Comparison of ENCODE assay signal across 20 cellular contexts in genomic region chr10:86779267-86780017, GRCh38. TPM values are rescaled to one million over a fixed set of nuclear protein-coding genes. Genes with fewer than 3 reads are reported as not detected.
A peak's percentile ranks its signal among the peaks of the same experiment; 100 is the strongest.
DNase-seq lines count a peak whose midpoint lies in the region; ATAC-seq, FAIRE-seq and TF ChIP-seq lines count a peak whose summit lies in the region.
"Had no signal": no experiment of that assay in that cellular context is flagged by ENCODE, and none has a peak within 500 bp of the region (broad histone marks: within the 10 kb centered on the region; RNA-seq: fewer than 3 reads in every experiment).

No MANE protein-coding gene starts in this region.

- no peak for FAIRE-seq in HepG2 (lab: Jason Lieb, UNC)
- FAIRE-seq: kidney had no signal

- H3K9me3 Mint-ChIP-seq in HFFc6 (no peaks in the 10 kb centered on the region), chondrocyte (ENCODE audit: low read depth) (peaks cover 9% of the 10 kb centered on the region)
- H3K9me3 Mint-ChIP-seq: dendritic cell treated with granulocyte-macrophage colony-stimulating factor and Interleukin-4, amounts not matched to agents 40 ng/mL and 50 ng/mL, for 4 days had no signal

- H3K4me3 ChIP-seq in ACC112 (ENCODE audit: low read depth, low read length) = peak overlapping the region; percentile 14; the same call in 1 of the 2 replicates
- H3K4me3 ChIP-seq in HepG2 (replicated peaks in 1 of 3; ENCODE audit: insufficient read depth in 1 of 3, low read depth in 2 of 3, low read length in 3 of 3) = no peak overlapping the region
- H3K4me3 ChIP-seq in upper lobe of left lung = no peak overlapping the region

- TF ChIP-seq EP300 in HepG2 (IDR thresholded peaks at IDR 0.05; ENCODE audit: low read depth in 2 of 2, low read length in 2 of 2) (no peak), HepG2 (CRISPR knock-in tag; IDR thresholded peaks at IDR 0.05; ENCODE audit: borderline replicate concordance) (no peak), upper lobe of left lung (IDR thresholded peaks at IDR 0.05) (no peak)

- H3K9me3 ChIP-seq in HepG2 (ENCODE audit: low read length) (no peaks in the 10 kb centered on the region), upper lobe of left lung (no peaks in the 10 kb centered on the region)

- H3K4me2 ChIP-seq in HepG2 (ENCODE audit: low read depth, low read length) = no peak overlapping the region

- H3K27me3 Mint-ChIP-seq in HFFc6 (ENCODE audit: insufficient read depth) = no peaks in the 10 kb centered on the region; the same call in 1 of the 2 replicates
- no peaks in the 10 kb centered on the region for H3K27me3 Mint-ChIP-seq in chondrocyte (ENCODE audit: low read depth)
- H3K27me3 Mint-ChIP-seq: activated CD8-positive, alpha-beta memory T cell treated with anti-CD3 and anti-CD28 coated beads, Interleukin-2, amount 10 ng/mL, durations not matched to agents 7 days and 5 days had no signal

- DNase-seq in HFFc6 (peak; percentile 47), chondrocyte (ENCODE audit: low spot score) (no peak), HepG2 (ENCODE audit: low spot score) (no peak), CD1c-positive myeloid dendritic cell (ENCODE audit: extremely low spot score) (no peak), upper lobe of left lung (no peak), head of caudate nucleus (no peak)
- DNase-seq: activated CD4-positive, alpha-beta T cell treated with anti-CD3 and anti-CD28 coated beads for 1 hour; activated CD8-positive, alpha-beta memory T cell treated with anti-CD3 and anti-CD28 coated beads, Interleukin-2, amount 10 ng/mL, durations not matched to agents 7 days and 5 days; activated effector memory CD4-positive, alpha-beta T cell treated with anti-CD3 and anti-CD28 coated beads, Interleukin-2, amount 50 U/mL, for 16 hours; CD4-positive, CD25-positive, alpha-beta regulatory T cell; DMS79; kidney; mesendoderm; natural killer cell; NCI-H69; posterior cingulate gyrus had no signal

- peaks cover 58% of the 10 kb centered on the region for H3K4me1 Mint-ChIP-seq in HFFc6 (ENCODE audit: low read depth)
- H3K4me1 Mint-ChIP-seq in chondrocyte (ENCODE audit: low read depth) = peaks cover 47% of the 10 kb centered on the region

- POLR2A ChIA-PET in HepG2 (lab: Yijun Ruan, JAX) = no interaction called here

- H3K36me3 ChIP-seq in ACC112 (ENCODE audit: insufficient read depth, low read length) (no peaks in the 10 kb centered on the region), HepG2 (replicated peaks in 1 of 2; ENCODE audit: control insufficient read depth in 1 of 2, insufficient read depth in 2 of 2, low read length in 2 of 2) (0 out of 5 replicates have a peak, but pooled peaks cover 0 to 3% of the 10 kb centered on the region in 2 experiments), upper lobe of left lung (no peaks in the 10 kb centered on the region)

- in situ Hi-C loops in HepG2 (cut with HindIII; ENCODE audit: extremely low pct_ligation_motif_present, low pct_unique_long_range_greater_than_20kb) = no loop called here

- 82% methylated on average over 5 of the region's 5 CpGs for WGBS in HepG2 (ENCODE audit: low lambda C conversion rate)
- 66 to 71% methylated on average over 5 of the region's 5 CpGs for WGBS in upper lobe of left lung, 2 donors

- H3K79me2 ChIP-seq in ACC112 (ENCODE audit: control insufficient read depth, insufficient read depth, low read length, unreplicated experiment) = peaks cover 74% of the 10 kb centered on the region
- peaks cover 77% of the 10 kb centered on the region for H3K79me2 ChIP-seq in HepG2 (ENCODE audit: insufficient read depth, low read length)

- H3K4me3 Mint-ChIP-seq in HFFc6 (0 out of 2 replicates have a peak overlapping the region, but pooled peaks have one; percentile 4), chondrocyte (ENCODE audit: unreplicated experiment) (no peak overlapping the region)
- H3K4me3 Mint-ChIP-seq: activated CD8-positive, alpha-beta memory T cell treated with anti-CD3 and anti-CD28 coated beads, Interleukin-2, amount 10 ng/mL, durations not matched to agents 7 days and 5 days; CD4-positive, CD25-positive, alpha-beta regulatory T cell; dendritic cell treated with granulocyte-macrophage colony-stimulating factor and Interleukin-4, amounts not matched to agents 40 ng/mL and 50 ng/mL, for 4 days; natural killer cell had no signal

- TF ChIP-seq POLR2A in HepG2 (IDR thresholded peaks at IDR 0.05; ENCODE audit: insufficient read depth in 1 of 2, low read depth in 2 of 2, low read length in 2 of 2) = no peak
- TF ChIP-seq POLR2A in upper lobe of left lung (IDR thresholded peaks at IDR 0.05) = no peak
- no peak for TF ChIP-seq POLR2A in GM18505 (IDR thresholded peaks at IDR 0.05; ENCODE audit: borderline replicate concordance, extremely low read depth, insufficient read depth, insufficient read length)

- no TSS peak for BruUV-seq in HepG2 (replicated peaks; lab: Mats Ljungman, UMichigan)

- H3K4me1 ChIP-seq in ACC112 (ENCODE audit: control insufficient read depth, insufficient read depth, low read length, unreplicated experiment) = peaks cover 22% of the 10 kb centered on the region
- H3K4me1 ChIP-seq in HepG2 (ENCODE audit: insufficient read depth, low read length) = peaks cover 32% of the 10 kb centered on the region
- peaks cover 0 to 8% (median 4%) of the 10 kb centered on the region in 4 donors for H3K4me1 ChIP-seq in upper lobe of left lung

- no peak overlapping the region for H3K9ac ChIP-seq in HepG2 (ENCODE audit: insufficient read depth, low read depth, low read length)

- peaks cover 28% of the 10 kb centered on the region for H4K20me1 ChIP-seq in HepG2 (ENCODE audit: insufficient read depth, low read length)

- no peak for ATAC-seq in HepG2
- ATAC-seq in upper lobe of left lung (ENCODE audit: low FRiP score in 2 of 2) = no peak
- ATAC-seq in GM18505 (IDR thresholded peaks at IDR 0.05; ENCODE audit: unreplicated experiment) = no peak
- ATAC-seq: activated CD8-positive, alpha-beta memory T cell treated with anti-CD3 and anti-CD28 coated beads, Interleukin-2, amount 10 ng/mL, durations not matched to agents 7 days and 5 days; natural killer cell had no signal

- intact Hi-C loops in HepG2 (cut with micrococcal nuclease; ENCODE audit: unreplicated experiment) = no loop called here
- intact Hi-C loops in head of caudate nucleus (cut with DNase I) = no loop called here

- H3K36me3 Mint-ChIP-seq in HFFc6 (ENCODE audit: low read depth) (peaks cover 30% of the 10 kb centered on the region), chondrocyte (ENCODE audit: low read depth) (no peaks in the 10 kb centered on the region)
- H3K36me3 Mint-ChIP-seq: CD4-positive, CD25-positive, alpha-beta regulatory T cell; natural killer cell had no signal

- H3K27ac ChIP-seq in ACC112 (ENCODE audit: low read depth, low read length) = peak overlapping the region; percentile 28
- no peak overlapping the region for H3K27ac ChIP-seq in HepG2 (ENCODE audit: extremely low read length, insufficient read depth, low read length)
- H3K27ac ChIP-seq in upper lobe of left lung = no peak overlapping the region
- H3K27ac ChIP-seq: 22Rv1 had no signal

- TF ChIP-seq RAD21 in HepG2 (CRISPR knock-in tag; IDR thresholded peaks at IDR 0.05) = no peak

- H3K27me3 ChIP-seq in ACC112 (ENCODE audit: insufficient read depth, low read length) (no peaks in the 10 kb centered on the region), HepG2 (ENCODE audit: control insufficient read depth in 1 of 2, insufficient read depth in 2 of 2, low read length in 2 of 2) (no peaks in the 10 kb centered on the region), upper lobe of left lung (no peaks in the 10 kb centered on the region)

- TF ChIP-seq CTCF in HFFc6 (IDR thresholded peaks at IDR 0.05) = no peak
- TF ChIP-seq CTCF in chondrocyte (IDR thresholded peaks at IDR 0.05) = no peak
- TF ChIP-seq CTCF in HepG2 (CRISPR knock-in tag; IDR thresholded peaks at IDR 0.05) = no peak
- TF ChIP-seq CTCF in upper lobe of left lung (IDR thresholded peaks at IDR 0.05) = no peak

- CTCF ChIA-PET in HepG2 (lab: Yijun Ruan, JAX; ENCODE audit: low intra/inter-chr PET ratio, low total read pairs) = no interaction called here

- H3K27ac Mint-ChIP-seq in HFFc6 (peak overlapping the region; percentile 54), chondrocyte (ENCODE audit: unreplicated experiment) (peak overlapping the region; percentile 50)
- H3K27ac Mint-ChIP-seq: activated CD8-positive, alpha-beta memory T cell treated with anti-CD3 and anti-CD28 coated beads, Interleukin-2, amount 10 ng/mL, durations not matched to agents 7 days and 5 days; dendritic cell treated with granulocyte-macrophage colony-stimulating factor and Interleukin-4, amounts not matched to agents 40 ng/mL and 50 ng/mL, for 4 days; natural killer cell had no signal

- H2AFZ ChIP-seq in ACC112 (ENCODE audit: low read length, unreplicated experiment) (no peak overlapping the region), HepG2 (ENCODE audit: low read length) (no peak overlapping the region)

TF ChIP-seq in HepG2, 621 proteins besides CTCF, POLR2A, EP300 and RAD21 (continues in another document):
- peak; percentile 91 for TF ChIP-seq ZNF121 (CRISPR knock-in tag; IDR thresholded peaks at IDR 0.05)

RNA-seq across cellular contexts. Expression of gene BMPR1A, which starts 23.0 kb away (rescaled TPM):
- 10 to 100 TPM; 41.9 to 50.5 (median 46.6) TPM for total RNA-seq in HFFc6 (2021; fragmentation: NEBNext Ultra II Directional; extraction: Animal tissue kit (Norgen Biotek cat#: 25700))
- total RNA-seq in chondrocyte (67.2 to 79.7 TPM (median 74.2 TPM) in 3 replicates), HepG2 (2016; rRNA removed; fragmentation: Illumina TruSeq; extraction: Trizol) (42.3 and 44.2 TPM in 2 replicates), upper lobe of left lung (10 to 100 TPM; 12.9 to 37.4 (median 30.6) TPM)
- 35.3 and 37.2 TPM in 2 replicates for total RNA-seq in HepG2 (2016; cell fraction: cytosol; rRNA removed; fragmentation: Illumina TruSeq; extraction: Trizol; ENCODE audit: low read depth)
- total RNA-seq in HepG2 (2016; cell fraction: insoluble cytoplasmic fraction; rRNA removed; fragmentation: Illumina TruSeq; extraction: Trizol) = 42.9 and 46.8 TPM in 2 replicates
- total RNA-seq in HepG2 (2016; cell fraction: membrane; rRNA removed; fragmentation: Illumina TruSeq; extraction: Trizol) = 43.0 and 44.0 TPM in 2 replicates
- 41.8 TPM in 2 replicates for total RNA-seq in HepG2 (2016; cell fraction: nucleus; rRNA removed; fragmentation: Illumina TruSeq; extraction: Trizol)
- polyA plus RNA-seq in HepG2 (2011; rRNA removed) = 16.6 and 17.8 TPM in 2 replicates
- polyA plus RNA-seq in HepG2 (2011; cell fraction: cytosol; rRNA removed) = 8.6 and 14.5 TPM in 2 replicates
- 8.2 and 8.9 TPM in 2 replicates for polyA plus RNA-seq in HepG2 (2011; cell fraction: nucleus; rRNA removed)
- 17.2 and 19.3 TPM in 2 replicates for polyA plus RNA-seq in HepG2 (2012)
- polyA plus RNA-seq in HepG2 (2016; cell fraction: cytosol; fragmentation: Illumina TruSeq; extraction: Trizol; ENCODE audit: low read depth) = 3.5 and 3.9 TPM in 2 replicates
- polyA plus RNA-seq in HepG2 (2016; cell fraction: insoluble cytoplasmic fraction; fragmentation: Illumina TruSeq; extraction: Trizol; ENCODE audit: low read depth) = 20.6 and 27.9 TPM in 2 replicates
- polyA plus RNA-seq in HepG2 (2016; cell fraction: membrane; fragmentation: Illumina TruSeq; extraction: Trizol; ENCODE audit: low read depth) = 10.9 and 13.0 TPM in 2 replicates
- 26.2 and 30.7 TPM in 2 replicates for polyA plus RNA-seq in HepG2 (2016; cell fraction: nucleus; fragmentation: Illumina TruSeq; extraction: Trizol; ENCODE audit: insufficient read depth, low read depth)
- polyA minus RNA-seq in HepG2 (2011; rRNA and poly(A)+ RNA removed; ENCODE audit: low replicate concordance) = 23.2 and 28.6 TPM in 2 replicates
- polyA minus RNA-seq in HepG2 (2011; cell fraction: cytosol; rRNA and poly(A)+ RNA removed) = 17.6 and 25.8 TPM in 2 replicates
- polyA minus RNA-seq in HepG2 (2011; cell fraction: nucleus; rRNA and poly(A)+ RNA removed) = 38.2 and 38.5 TPM in 2 replicates
